1 cellular context compared by ENCODE assay signal in the genomic region with DNA sequence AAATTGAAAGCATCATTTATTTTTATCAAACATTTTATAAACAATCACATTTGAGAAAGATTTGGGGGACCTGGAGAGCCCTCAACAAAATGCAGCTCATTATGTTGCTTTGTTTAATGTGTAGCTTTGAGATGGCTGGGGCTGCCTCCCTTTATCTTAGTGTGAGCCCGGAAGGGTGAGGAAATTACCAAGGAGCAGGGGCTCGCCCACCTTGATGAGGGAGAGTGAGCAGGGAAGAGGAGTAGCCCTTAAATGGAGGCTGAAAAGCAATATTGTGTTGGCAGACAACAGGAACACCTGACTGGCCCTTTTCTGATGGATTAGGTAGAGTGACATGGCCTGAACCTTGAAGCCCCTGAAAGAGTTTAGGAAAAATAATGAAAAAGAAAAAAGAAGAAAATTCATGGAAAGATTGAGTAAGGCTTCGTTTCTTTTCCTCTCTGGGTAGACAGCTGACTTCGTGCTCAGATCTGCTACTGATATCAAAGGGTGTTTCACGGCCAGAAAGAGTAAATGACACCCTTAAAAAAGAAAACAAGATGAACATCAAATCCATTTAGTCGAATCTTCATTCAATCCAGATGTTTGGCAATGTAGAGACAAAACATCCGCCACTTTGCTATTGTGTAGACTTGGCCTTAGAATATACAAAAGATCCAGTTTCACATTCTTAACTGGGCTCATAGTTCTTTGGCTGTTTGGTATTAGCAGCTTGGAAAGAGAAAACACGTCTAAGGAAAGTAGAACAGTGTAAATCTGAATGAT.
TF ChIP-seq lines count a peak whose summit lies in the region.

No MANE protein-coding gene starts in this region.

TF ChIP-seq in GM23338, 12 proteins besides CTCF, POLR2A, EP300 and RAD21:
- no peak for TF ChIP-seq EZH2phosphoT487 (IDR thresholded peaks at IDR 0.05; ENCODE audit: unreplicated experiment)
- TF ChIP-seq, protein P1, sequence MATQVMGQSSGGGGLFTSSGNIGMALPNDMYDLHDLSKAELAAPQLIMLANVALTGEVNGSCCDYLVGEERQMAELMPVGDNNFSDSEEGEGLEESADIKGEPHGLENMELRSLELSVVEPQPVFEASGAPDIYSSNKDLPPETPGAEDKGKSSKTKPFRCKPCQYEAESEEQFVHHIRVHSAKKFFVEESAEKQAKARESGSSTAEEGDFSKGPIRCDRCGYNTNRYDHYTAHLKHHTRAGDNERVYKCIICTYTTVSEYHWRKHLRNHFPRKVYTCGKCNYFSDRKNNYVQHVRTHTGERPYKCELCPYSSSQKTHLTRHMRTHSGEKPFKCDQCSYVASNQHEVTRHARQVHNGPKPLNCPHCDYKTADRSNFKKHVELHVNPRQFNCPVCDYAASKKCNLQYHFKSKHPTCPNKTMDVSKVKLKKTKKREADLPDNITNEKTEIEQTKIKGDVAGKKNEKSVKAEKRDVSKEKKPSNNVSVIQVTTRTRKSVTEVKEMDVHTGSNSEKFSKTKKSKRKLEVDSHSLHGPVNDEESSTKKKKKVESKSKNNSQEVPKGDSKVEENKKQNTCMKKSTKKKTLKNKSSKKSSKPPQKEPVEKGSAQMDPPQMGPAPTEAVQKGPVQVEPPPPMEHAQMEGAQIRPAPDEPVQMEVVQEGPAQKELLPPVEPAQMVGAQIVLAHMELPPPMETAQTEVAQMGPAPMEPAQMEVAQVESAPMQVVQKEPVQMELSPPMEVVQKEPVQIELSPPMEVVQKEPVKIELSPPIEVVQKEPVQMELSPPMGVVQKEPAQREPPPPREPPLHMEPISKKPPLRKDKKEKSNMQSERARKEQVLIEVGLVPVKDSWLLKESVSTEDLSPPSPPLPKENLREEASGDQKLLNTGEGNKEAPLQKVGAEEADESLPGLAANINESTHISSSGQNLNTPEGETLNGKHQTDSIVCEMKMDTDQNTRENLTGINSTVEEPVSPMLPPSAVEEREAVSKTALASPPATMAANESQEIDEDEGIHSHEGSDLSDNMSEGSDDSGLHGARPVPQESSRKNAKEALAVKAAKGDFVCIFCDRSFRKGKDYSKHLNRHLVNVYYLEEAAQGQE (IDR thresholded peaks at IDR 0.05; ENCODE audit: unreplicated experiment): no peak
- no peak for TF ChIP-seq JUNB (IDR thresholded peaks at IDR 0.05; ENCODE audit: unreplicated experiment)
- no peak for TF ChIP-seq POLR2AphosphoS5 (IDR thresholded peaks at IDR 0.05; ENCODE audit: low read depth)
- TF ChIP-seq, protein P2, sequence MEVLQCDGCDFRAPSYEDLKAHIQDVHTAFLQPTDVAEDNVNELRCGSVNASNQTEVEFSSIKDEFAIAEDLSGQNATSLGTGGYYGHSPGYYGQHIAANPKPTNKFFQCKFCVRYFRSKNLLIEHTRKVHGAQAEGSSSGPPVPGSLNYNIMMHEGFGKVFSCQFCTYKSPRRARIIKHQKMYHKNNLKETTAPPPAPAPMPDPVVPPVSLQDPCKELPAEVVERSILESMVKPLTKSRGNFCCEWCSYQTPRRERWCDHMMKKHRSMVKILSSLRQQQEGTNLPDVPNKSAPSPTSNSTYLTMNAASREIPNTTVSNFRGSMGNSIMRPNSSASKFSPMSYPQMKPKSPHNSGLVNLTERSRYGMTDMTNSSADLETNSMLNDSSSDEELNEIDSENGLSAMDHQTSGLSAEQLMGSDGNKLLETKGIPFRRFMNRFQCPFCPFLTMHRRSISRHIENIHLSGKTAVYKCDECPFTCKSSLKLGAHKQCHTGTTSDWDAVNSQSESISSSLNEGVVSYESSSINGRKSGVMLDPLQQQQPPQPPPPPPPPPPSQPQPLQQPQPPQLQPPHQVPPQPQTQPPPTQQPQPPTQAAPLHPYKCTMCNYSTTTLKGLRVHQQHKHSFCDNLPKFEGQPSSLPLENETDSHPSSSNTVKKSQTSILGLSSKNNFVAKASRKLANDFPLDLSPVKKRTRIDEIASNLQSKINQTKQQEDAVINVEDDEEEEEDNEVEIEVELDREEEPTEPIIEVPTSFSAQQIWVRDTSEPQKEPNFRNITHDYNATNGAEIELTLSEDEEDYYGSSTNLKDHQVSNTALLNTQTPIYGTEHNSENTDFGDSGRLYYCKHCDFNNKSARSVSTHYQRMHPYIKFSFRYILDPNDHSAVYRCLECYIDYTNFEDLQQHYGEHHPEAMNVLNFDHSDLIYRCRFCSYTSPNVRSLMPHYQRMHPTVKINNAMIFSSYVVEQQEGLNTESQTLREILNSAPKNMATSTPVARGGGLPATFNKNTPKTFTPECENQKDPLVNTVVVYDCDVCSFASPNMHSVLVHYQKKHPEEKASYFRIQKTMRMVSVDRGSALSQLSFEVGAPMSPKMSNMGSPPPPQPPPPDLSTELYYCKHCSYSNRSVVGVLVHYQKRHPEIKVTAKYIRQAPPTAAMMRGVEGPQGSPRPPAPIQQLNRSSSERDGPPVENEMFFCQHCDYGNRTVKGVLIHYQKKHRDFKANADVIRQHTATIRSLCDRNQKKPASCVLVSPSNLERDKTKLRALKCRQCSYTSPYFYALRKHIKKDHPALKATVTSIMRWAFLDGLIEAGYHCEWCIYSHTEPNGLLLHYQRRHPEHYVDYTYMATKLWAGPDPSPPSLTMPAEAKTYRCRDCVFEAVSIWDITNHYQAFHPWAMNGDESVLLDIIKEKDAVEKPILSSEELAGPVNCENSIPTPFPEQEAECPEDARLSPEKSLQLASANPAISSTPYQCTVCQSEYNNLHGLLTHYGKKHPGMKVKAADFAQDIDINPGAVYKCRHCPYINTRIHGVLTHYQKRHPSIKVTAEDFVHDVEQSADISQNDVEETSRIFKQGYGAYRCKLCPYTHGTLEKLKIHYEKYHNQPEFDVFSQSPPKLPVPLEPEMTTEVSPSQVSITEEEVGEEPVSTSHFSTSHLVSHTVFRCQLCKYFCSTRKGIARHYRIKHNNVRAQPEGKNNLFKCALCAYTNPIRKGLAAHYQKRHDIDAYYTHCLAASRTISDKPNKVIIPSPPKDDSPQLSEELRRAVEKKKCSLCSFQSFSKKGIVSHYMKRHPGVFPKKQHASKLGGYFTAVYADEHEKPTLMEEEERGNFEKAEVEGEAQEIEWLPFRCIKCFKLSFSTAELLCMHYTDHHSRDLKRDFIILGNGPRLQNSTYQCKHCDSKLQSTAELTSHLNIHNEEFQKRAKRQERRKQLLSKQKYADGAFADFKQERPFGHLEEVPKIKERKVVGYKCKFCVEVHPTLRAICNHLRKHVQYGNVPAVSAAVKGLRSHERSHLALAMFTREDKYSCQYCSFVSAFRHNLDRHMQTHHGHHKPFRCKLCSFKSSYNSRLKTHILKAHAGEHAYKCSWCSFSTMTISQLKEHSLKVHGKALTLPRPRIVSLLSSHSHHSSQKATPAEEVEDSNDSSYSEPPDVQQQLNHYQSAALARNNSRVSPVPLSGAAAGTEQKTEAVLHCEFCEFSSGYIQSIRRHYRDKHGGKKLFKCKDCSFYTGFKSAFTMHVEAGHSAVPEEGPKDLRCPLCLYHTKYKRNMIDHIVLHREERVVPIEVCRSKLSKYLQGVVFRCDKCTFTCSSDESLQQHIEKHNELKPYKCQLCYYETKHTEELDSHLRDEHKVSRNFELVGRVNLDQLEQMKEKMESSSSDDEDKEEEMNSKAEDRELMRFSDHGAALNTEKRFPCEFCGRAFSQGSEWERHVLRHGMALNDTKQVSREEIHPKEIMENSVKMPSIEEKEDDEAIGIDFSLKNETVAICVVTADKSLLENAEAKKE (CRISPR knock-in tag; IDR thresholded peaks at IDR 0.05): no peak
- no peak for TF ChIP-seq CREB1 (CRISPR knock-in tag; IDR thresholded peaks at IDR 0.05; ENCODE audit: low read depth)
- no peak for TF ChIP-seq ZNF114 (CRISPR knock-in tag; IDR thresholded peaks at IDR 0.05)
- no peak for TF ChIP-seq ZNF331 (CRISPR knock-in tag; IDR thresholded peaks at IDR 0.05; ENCODE audit: low read depth)
- no peak for TF ChIP-seq STAT1 (IDR thresholded peaks at IDR 0.05; ENCODE audit: unreplicated experiment)
- TF ChIP-seq, protein P3, sequence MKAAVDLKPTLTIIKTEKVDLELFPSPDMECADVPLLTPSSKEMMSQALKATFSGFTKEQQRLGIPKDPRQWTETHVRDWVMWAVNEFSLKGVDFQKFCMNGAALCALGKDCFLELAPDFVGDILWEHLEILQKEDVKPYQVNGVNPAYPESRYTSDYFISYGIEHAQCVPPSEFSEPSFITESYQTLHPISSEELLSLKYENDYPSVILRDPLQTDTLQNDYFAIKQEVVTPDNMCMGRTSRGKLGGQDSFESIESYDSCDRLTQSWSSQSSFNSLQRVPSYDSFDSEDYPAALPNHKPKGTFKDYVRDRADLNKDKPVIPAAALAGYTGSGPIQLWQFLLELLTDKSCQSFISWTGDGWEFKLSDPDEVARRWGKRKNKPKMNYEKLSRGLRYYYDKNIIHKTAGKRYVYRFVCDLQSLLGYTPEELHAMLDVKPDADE (IDR thresholded peaks at IDR 0.05): no peak
- TF ChIP-seq NANOG (IDR thresholded peaks at IDR 0.05; ENCODE audit: borderline replicate concordance): no peak
- no peak for TF ChIP-seq EZH2 (IDR thresholded peaks at IDR 0.05; ENCODE audit: low read depth, unreplicated experiment)
